12 cellular contexts compared by ENCODE assay signal in the genomic region with DNA sequence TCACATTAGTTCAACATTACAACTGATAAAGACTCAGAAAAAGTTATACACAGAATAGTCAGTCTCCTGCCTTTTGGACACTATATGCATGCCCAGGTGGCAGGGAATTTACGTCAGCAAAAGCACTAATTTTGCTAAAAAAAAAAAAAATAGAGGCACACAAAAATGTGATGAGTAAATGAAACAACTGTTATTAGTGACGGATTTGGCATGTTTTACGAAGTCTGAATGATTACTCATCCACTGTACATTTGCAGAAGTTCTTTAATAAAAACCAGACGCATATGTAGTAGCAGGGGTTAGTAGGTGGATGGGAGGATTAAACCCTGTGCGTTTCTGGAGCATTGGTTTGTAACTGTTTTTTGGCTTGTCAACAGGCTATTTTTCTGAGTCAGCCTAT.
DNase-seq lines count a peak whose midpoint lies in the region; ATAC-seq and TF ChIP-seq lines count a peak whose summit lies in the region.
"Had no signal": no experiment of that assay in that cellular context is flagged by ENCODE, and none has a peak within 500 bp of the region (broad histone marks: within the 10 kb centered on the region; RNA-seq: fewer than 3 reads in every experiment).

No MANE protein-coding gene starts in this region.

- no peaks in the 10 kb centered on the region for H3K27me3 Mint-ChIP-seq in GM23338 (ENCODE audit: insufficient read depth, low read depth, poor library complexity)
- H3K27me3 Mint-ChIP-seq: progenitor cell of endocrine pancreas had no signal

- H3F3A ChIP-seq in GM23338 (replicated peaks; ENCODE audit: low read depth), result no peaks in the 10 kb centered on the region

- no peak overlapping the region for H3K18ac ChIP-seq in mesenchymal stem cell (ENCODE audit: low read depth in 1 of 2, low read length in 2 of 2)

- H3K4me3 ChIP-seq in mesenchymal stem cell (ENCODE audit: insufficient read depth in 1 of 2, low read depth in 1 of 2, low read length in 2 of 2) (no peak overlapping the region), GM23338 (no peak overlapping the region)

- H3K4me1 Mint-ChIP-seq in GM23338, result peaks cover 2% of the 10 kb centered on the region; the same call in 2 of the 3 replicates
- H3K4me1 Mint-ChIP-seq: CD8-positive, alpha-beta memory T cell had no signal

- no peaks in the 10 kb centered on the region for H3K9me2 ChIP-seq in GM23338 (ENCODE audit: insufficient read depth)

- 17% methylated on average over 3 of the region's 5 CpGs for WGBS in mesenchymal stem cell

- H3K4me2 ChIP-seq in mesenchymal stem cell (ENCODE audit: low read length, poor library complexity, severe bottlenecking) (no peak overlapping the region), GM23338 (no peak overlapping the region)

- no peak overlapping the region for H2BK15ac ChIP-seq in mesenchymal stem cell (ENCODE audit: low read depth, poor library complexity, severe bottlenecking)

- H3K23ac ChIP-seq in mesenchymal stem cell (ENCODE audit: low read length in 2 of 2), result no peak overlapping the region

- H3K4me3 Mint-ChIP-seq in GM23338, result no peak overlapping the region
- H3K4me3 Mint-ChIP-seq: CD8-positive, alpha-beta memory T cell had no signal

- no peak overlapping the region for H4K91ac ChIP-seq in mesenchymal stem cell (ENCODE audit: low read length)

- peak overlapping the region; percentile 19 for H3K27ac ChIP-seq in mesenchymal stem cell (ENCODE audit: low read length, poor library complexity, severe bottlenecking)
- no peak overlapping the region for H3K27ac ChIP-seq in GM23338 (ENCODE audit: low read depth)

- H2BK12ac ChIP-seq in mesenchymal stem cell (ENCODE audit: low read length in 2 of 2), result no peak overlapping the region

- no peaks in the 10 kb centered on the region for H3K36me3 ChIP-seq in mesenchymal stem cell (ENCODE audit: control insufficient read depth in 1 of 2, insufficient read depth in 2 of 2, low read depth in 1 of 2, low read length in 2 of 2)
- no peaks in the 10 kb centered on the region for H3K36me3 ChIP-seq in GM23338 (ENCODE audit: insufficient read depth)

- H3K27ac Mint-ChIP-seq in GM23338, result no peak overlapping the region
- H3K27ac Mint-ChIP-seq: CD8-positive, alpha-beta memory T cell; progenitor cell of endocrine pancreas had no signal

- no peak overlapping the region for H2BK5ac ChIP-seq in mesenchymal stem cell (ENCODE audit: low read depth, low read length, poor library complexity, severe bottlenecking)

- 0 out of 3 replicates have a peak, but pooled peaks cover 4% of the 10 kb centered on the region for H3K36me3 Mint-ChIP-seq in GM23338 (ENCODE audit: low read depth)
- H3K36me3 Mint-ChIP-seq: CD8-positive, alpha-beta memory T cell had no signal

- no peak overlapping the region for H3K9ac ChIP-seq in mesenchymal stem cell (ENCODE audit: low read length)

- no peaks in the 10 kb centered on the region for H3K27me3 ChIP-seq in mesenchymal stem cell (ENCODE audit: control insufficient read depth in 1 of 2, insufficient read depth in 1 of 2, low read length in 2 of 2)
- no peaks in the 10 kb centered on the region for H3K27me3 ChIP-seq in GM23338 (ENCODE audit: insufficient read depth)

- H3K9me3 ChIP-seq in mesenchymal stem cell (ENCODE audit: control insufficient read depth, low read length), result peaks cover 9% of the 10 kb centered on the region

- no peak overlapping the region for H2BK120ac ChIP-seq in mesenchymal stem cell (ENCODE audit: low read depth, low read length)

- TF ChIP-seq CTCF in GM23338 (conservative IDR thresholded peaks at IDR 0.05; ENCODE audit: low read depth in 2 of 2), result no peak

- no peak for ATAC-seq in GM23338
- ATAC-seq in GM21529 (IDR thresholded peaks at IDR 0.05; ENCODE audit: unreplicated experiment), result no peak

- no peak overlapping the region for H2AK5ac ChIP-seq in mesenchymal stem cell (ENCODE audit: low read length, severe bottlenecking)

- DNase-seq in AG08396 (ENCODE audit: low spot score), result peak; percentile 46
- DNase-seq in HS-5 (ENCODE audit: low read depth), result peak; percentile 89
- peak; percentile 67 for DNase-seq in brain pericyte (ENCODE audit: low read depth, low spot score)
- DNase-seq in mesenchymal stem cell, result peak; percentile 86
- no peak for DNase-seq in NCI-H187 treated with DMSO at 0.1 percent for 48 hours (lab: John Stamatoyannopoulos, UW)
- no peak for DNase-seq in T1000 (lab: John Stamatoyannopoulos, UW)
- no peak for DNase-seq in GM23338 (ENCODE audit: low spot score)
- DNase-seq: CD8-positive, alpha-beta memory T cell; NCI-H2107; stimulated activated CD4-positive, alpha-beta T cell treated with anti-CD3 and anti-CD28 coated beads, Interleukin-4, amount 100 ng/mL, for 1 hour had no signal

- peaks cover 5% of the 10 kb centered on the region; the same call in 2 of the 3 replicates for H3K9me3 Mint-ChIP-seq in GM23338

- peaks cover 17% of the 10 kb centered on the region for H3K79me1 ChIP-seq in mesenchymal stem cell (replicated peaks; ENCODE audit: low read length, poor library complexity, severe bottlenecking)

- H2AFZ ChIP-seq in mesenchymal stem cell (ENCODE audit: low read depth, low read length) (no peak overlapping the region), GM23338 (no peak overlapping the region)

- H4K20me1 ChIP-seq in GM23338 (replicated peaks; ENCODE audit: insufficient read depth), result no peaks in the 10 kb centered on the region

- H3K4ac ChIP-seq in mesenchymal stem cell (ENCODE audit: low read depth in 1 of 2, low read length in 2 of 2), result no peak overlapping the region

- H3K14ac ChIP-seq in mesenchymal stem cell (ENCODE audit: low read length in 2 of 2), result no peak overlapping the region

- no peak overlapping the region for H4K8ac ChIP-seq in mesenchymal stem cell (ENCODE audit: low read length)

- H3K4me1 ChIP-seq in mesenchymal stem cell (ENCODE audit: control insufficient read depth, insufficient read depth, low read depth, low read length) (peaks cover 6% of the 10 kb centered on the region), GM23338 (ENCODE audit: insufficient read depth) (no peaks in the 10 kb centered on the region)

- no peaks in the 10 kb centered on the region for H3K79me2 ChIP-seq in GM23338 (replicated peaks; ENCODE audit: insufficient read depth)

TF ChIP-seq in GM23338, 12 proteins besides CTCF, POLR2A, EP300 and RAD21 (continues in another document):
- no peak for TF ChIP-seq EZH2phosphoT487 (IDR thresholded peaks at IDR 0.05; ENCODE audit: unreplicated experiment)
- TF ChIP-seq CREB1 (CRISPR knock-in tag; IDR thresholded peaks at IDR 0.05; ENCODE audit: low read depth), result no peak
- TF ChIP-seq NANOG (IDR thresholded peaks at IDR 0.05; ENCODE audit: borderline replicate concordance), result no peak
- TF ChIP-seq, protein P1, sequence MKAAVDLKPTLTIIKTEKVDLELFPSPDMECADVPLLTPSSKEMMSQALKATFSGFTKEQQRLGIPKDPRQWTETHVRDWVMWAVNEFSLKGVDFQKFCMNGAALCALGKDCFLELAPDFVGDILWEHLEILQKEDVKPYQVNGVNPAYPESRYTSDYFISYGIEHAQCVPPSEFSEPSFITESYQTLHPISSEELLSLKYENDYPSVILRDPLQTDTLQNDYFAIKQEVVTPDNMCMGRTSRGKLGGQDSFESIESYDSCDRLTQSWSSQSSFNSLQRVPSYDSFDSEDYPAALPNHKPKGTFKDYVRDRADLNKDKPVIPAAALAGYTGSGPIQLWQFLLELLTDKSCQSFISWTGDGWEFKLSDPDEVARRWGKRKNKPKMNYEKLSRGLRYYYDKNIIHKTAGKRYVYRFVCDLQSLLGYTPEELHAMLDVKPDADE (IDR thresholded peaks at IDR 0.05), result no peak
- TF ChIP-seq EZH2 (IDR thresholded peaks at IDR 0.05; ENCODE audit: low read depth, unreplicated experiment), result no peak
- no peak for TF ChIP-seq POLR2AphosphoS5 (IDR thresholded peaks at IDR 0.05; ENCODE audit: low read depth)
- no peak for TF ChIP-seq ZNF331 (CRISPR knock-in tag; IDR thresholded peaks at IDR 0.05; ENCODE audit: low read depth)
- TF ChIP-seq, protein P2, sequence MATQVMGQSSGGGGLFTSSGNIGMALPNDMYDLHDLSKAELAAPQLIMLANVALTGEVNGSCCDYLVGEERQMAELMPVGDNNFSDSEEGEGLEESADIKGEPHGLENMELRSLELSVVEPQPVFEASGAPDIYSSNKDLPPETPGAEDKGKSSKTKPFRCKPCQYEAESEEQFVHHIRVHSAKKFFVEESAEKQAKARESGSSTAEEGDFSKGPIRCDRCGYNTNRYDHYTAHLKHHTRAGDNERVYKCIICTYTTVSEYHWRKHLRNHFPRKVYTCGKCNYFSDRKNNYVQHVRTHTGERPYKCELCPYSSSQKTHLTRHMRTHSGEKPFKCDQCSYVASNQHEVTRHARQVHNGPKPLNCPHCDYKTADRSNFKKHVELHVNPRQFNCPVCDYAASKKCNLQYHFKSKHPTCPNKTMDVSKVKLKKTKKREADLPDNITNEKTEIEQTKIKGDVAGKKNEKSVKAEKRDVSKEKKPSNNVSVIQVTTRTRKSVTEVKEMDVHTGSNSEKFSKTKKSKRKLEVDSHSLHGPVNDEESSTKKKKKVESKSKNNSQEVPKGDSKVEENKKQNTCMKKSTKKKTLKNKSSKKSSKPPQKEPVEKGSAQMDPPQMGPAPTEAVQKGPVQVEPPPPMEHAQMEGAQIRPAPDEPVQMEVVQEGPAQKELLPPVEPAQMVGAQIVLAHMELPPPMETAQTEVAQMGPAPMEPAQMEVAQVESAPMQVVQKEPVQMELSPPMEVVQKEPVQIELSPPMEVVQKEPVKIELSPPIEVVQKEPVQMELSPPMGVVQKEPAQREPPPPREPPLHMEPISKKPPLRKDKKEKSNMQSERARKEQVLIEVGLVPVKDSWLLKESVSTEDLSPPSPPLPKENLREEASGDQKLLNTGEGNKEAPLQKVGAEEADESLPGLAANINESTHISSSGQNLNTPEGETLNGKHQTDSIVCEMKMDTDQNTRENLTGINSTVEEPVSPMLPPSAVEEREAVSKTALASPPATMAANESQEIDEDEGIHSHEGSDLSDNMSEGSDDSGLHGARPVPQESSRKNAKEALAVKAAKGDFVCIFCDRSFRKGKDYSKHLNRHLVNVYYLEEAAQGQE (IDR thresholded peaks at IDR 0.05; ENCODE audit: unreplicated experiment), result no peak
- no peak for TF ChIP-seq ZNF114 (CRISPR knock-in tag; IDR thresholded peaks at IDR 0.05)
- no peak for TF ChIP-seq STAT1 (IDR thresholded peaks at IDR 0.05; ENCODE audit: unreplicated experiment)
- TF ChIP-seq JUNB (IDR thresholded peaks at IDR 0.05; ENCODE audit: unreplicated experiment), result no peak

Comparison
In these comparisons a context has a peak if more than half of its experiments do, and no peak if none do; other contexts are left out.
1. DNase-seq: peak in AG08396 (single experiment), HS-5 (single experiment), brain pericyte (single experiment) and mesenchymal stem cell (single experiment); none in NCI-H187 treated with DMSO at 0.1 percent for 48 hours (single experiment), T1000 (single experiment) and GM23338 (single experiment).